Comparison of ENCODE assay signal across 18 cellular contexts in the genomic region with DNA sequence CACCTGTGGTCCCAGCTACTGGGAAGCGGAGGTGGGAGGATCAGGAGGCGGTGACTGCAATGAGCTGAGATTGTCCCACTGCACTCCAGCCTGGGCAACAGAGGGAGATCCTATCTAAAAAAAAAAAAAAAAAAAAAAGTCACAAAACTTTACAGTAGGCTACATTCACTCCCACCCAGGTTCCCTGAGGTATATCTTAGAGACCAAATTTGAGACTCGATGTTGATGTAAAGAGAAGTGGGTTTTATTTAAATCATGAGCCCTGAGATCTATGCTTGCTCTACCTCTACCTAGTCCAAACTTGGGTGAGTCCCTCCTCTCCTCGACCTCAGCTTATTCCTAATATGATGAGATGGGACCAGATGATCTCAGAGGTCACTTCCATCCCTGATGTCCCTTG.
"Had no signal": no experiment of that assay in that cellular context is flagged by ENCODE, and none has a peak within 500 bp of the region (broad histone marks: within the 10 kb centered on the region; RNA-seq: fewer than 3 reads in every experiment).

No MANE protein-coding gene starts in this region.

- H3K27me3 ChIP-seq: breast epithelium had no signal

- DNase-seq: activated CD4-positive, alpha-beta memory T cell treated with anti-CD3 and anti-CD28 coated beads, Interleukin-2, amount 10 ng/mL, durations not matched to agents 7 days and 5 days; activated CD4-positive, alpha-beta T cell treated with anti-CD3 and anti-CD28 coated beads for 36 hours; activated CD4-positive, alpha-beta T cell treated with anti-CD3 and anti-CD28 coated beads, Interleukin-2, amount 50 U/mL, for 1 hour; activated effector memory CD4-positive, alpha-beta T cell treated with Interleukin-2 at 50 U/mL for 16 hours; activated naive CD4-positive, alpha-beta T cell; aorta; central memory CD4-positive, alpha-beta T cell; KG1; NCI-H1092; NCI-H1417; NCI-H1930; NCI-H446; NCI-H524; SHP77 treated with DMSO at 0.1 percent for 48 hours; T-helper 2 cell; WERI-Rb-1 had no signal

- FAIRE-seq: RCC 7860 had no signal

- H3K4me1 ChIP-seq: breast epithelium had no signal

- H3K9me3 ChIP-seq: breast epithelium had no signal

- H3K4me3 ChIP-seq: breast epithelium had no signal

- ATAC-seq: activated CD4-positive, alpha-beta T cell treated with anti-CD3 and anti-CD28 coated beads for 36 hours had no signal

- H3K27ac ChIP-seq: breast epithelium, WERI-Rb-1 had no signal
